ENCODE assay signal across 8 cellular contexts in genomic region chr19:49766007-49766937, GRCh38. TPM values are rescaled to one million over a fixed set of nuclear protein-coding genes. Genes with fewer than 3 reads are reported as not detected.
DNase-seq lines count a peak whose midpoint lies in the region; ATAC-seq and TF ChIP-seq lines count a peak whose summit lies in the region.

No MANE protein-coding gene starts in this region.

- H3K36me3 ChIP-seq in mucosa of stomach (ENCODE audit: control insufficient read depth, insufficient read depth, low read length): no peaks in the 10 kb centered on the region

- H3K4me3 ChIP-seq in mucosa of stomach (ENCODE audit: low read length): peak overlapping the region; percentile 71

- H3K4me1 ChIP-seq in mucosa of stomach (ENCODE audit: control insufficient read depth, insufficient read depth, low read length): peaks cover 27% of the 10 kb centered on the region

- H3K9me3 ChIP-seq in mucosa of stomach (ENCODE audit: control insufficient read depth, low read length): no peaks in the 10 kb centered on the region

- peak overlapping the region; percentile 79 for H3K9ac ChIP-seq in mucosa of stomach (ENCODE audit: low read length)

- no peaks in the 10 kb centered on the region for H3K27me3 ChIP-seq in mucosa of stomach (ENCODE audit: control insufficient read depth, insufficient read depth, low read length)

- DNase-seq in DMS79 (lab: John Stamatoyannopoulos, UW) (peak; percentile 100), KG1 (lab: John Stamatoyannopoulos, UW) (peak; percentile 98)
- peak; percentile 99 for DNase-seq in activated T-cell treated with anti-CD3 and anti-CD28 coated beads, Interleukin-2, amount 50 U/mL, for 48 hours
- peak; percentile 98 for DNase-seq in stimulated activated CD8-positive, alpha-beta memory T cell treated with anti-CD3 and anti-CD28 coated beads, Interleukin-4, amount 100 ng/mL, for 48 hours

- ATAC-seq in GM21737 (IDR thresholded peaks at IDR 0.05; ENCODE audit: unreplicated experiment) (peak; percentile 90), esophagus mucosa (peak; percentile 95)

TF ChIP-seq in PFSK-1, 5 proteins besides CTCF, POLR2A, EP300 and RAD21:
- TF ChIP-seq POLR2AphosphoS5 (IDR thresholded peaks at IDR 0.05; ENCODE audit: low read depth, low read length) (peak; percentile 83; the same call in 1 of the 2 replicates), FOXP2 (optimal IDR thresholded peaks at IDR 0.05; ENCODE audit: borderline replicate concordance, extremely low read depth, extremely low read length, insufficient read depth) (peak; percentile 83), TAF1 (IDR thresholded peaks at IDR 0.05; ENCODE audit: borderline replicate concordance, insufficient read depth, low read length) (peak; percentile 68; the same call in 1 of the 2 replicates), SIN3A (IDR thresholded peaks at IDR 0.05; ENCODE audit: borderline replicate concordance, insufficient read depth, low read length) (no peak), REST (IDR thresholded peaks at IDR 0.05; ENCODE audit: insufficient read depth in 1 of 2, low read depth in 2 of 2, low read length in 2 of 2) (0 out of 4 replicates have a peak, but pooled peaks of 1 of the 2 experiments have one; percentile 30)
TF ChIP-seq in PFSK-1: peak in this region for 4.

RNA-seq across cellular contexts. Expression of gene AP2A1, which starts 0.5 kb away (rescaled TPM):
- 140 TPM for polyA plus RNA-seq in PFSK-1 (2012; ENCODE audit: insufficient read length, low read depth)
- total RNA-seq in esophagus mucosa: 54.0 TPM

RNA-seq across cellular contexts. Expression of gene TSKS, which starts 3.2 kb away (rescaled TPM):
- polyA plus RNA-seq in PFSK-1 (2012; ENCODE audit: insufficient read length, low read depth): not detected
- total RNA-seq in esophagus mucosa: 0.12 TPM

RNA-seq across cellular contexts. Expression of gene FUZ, which starts 46.8 kb away (rescaled TPM):
- 19.0 TPM for polyA plus RNA-seq in PFSK-1 (2012; ENCODE audit: insufficient read length, low read depth)
- total RNA-seq in esophagus mucosa: 8.3 TPM

RNA-seq across cellular contexts. Expression of gene MED25, which starts 51.8 kb away (rescaled TPM):
- 44.3 TPM for polyA plus RNA-seq in PFSK-1 (2012; ENCODE audit: insufficient read length, low read depth)
- total RNA-seq in esophagus mucosa: 25.6 TPM

Comparison
In these comparisons a context has a peak if more than half of its experiments do, and no peak if none do; other contexts are left out.
1. Peak in every context shown above with its lines: DNase-seq, ATAC-seq and H3K4me3 ChIP-seq.